Comparison of ENCODE assay signal across 1 cellular context in genomic region chr10:59719374-59719773, GRCh38.
TF ChIP-seq lines count a peak whose summit lies in the region.

No MANE protein-coding gene starts in this region.

TF ChIP-seq in K562, 482 proteins besides CTCF, POLR2A, EP300 and RAD21 (continued from another document):
- TF ChIP-seq ZNF592 (IDR thresholded peaks at IDR 0.05) (no peak), NCOA6 (IDR thresholded peaks at IDR 0.05) (no peak), HCFC1 (IDR thresholded peaks at IDR 0.05; ENCODE audit: low read depth, low read length) (no peak), TCFL5 (CRISPR knock-in tag; conservative IDR thresholded peaks at IDR 0.05) (no peak), GATAD2A (IDR thresholded peaks at IDR 0.05) (no peak)
- TF ChIP-seq, protein P1, sequence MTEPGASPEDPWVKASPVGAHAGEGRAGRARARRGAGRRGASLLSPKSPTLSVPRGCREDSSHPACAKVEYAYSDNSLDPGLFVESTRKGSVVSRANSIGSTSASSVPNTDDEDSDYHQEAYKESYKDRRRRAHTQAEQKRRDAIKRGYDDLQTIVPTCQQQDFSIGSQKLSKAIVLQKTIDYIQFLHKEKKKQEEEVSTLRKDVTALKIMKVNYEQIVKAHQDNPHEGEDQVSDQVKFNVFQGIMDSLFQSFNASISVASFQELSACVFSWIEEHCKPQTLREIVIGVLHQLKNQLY (CRISPR knock-in tag; conservative IDR thresholded peaks at IDR 0.05), result no peak
